In genomic region chr4:54961357-54961975, GRCh38 we compare ENCODE assay signal across 8 cellular contexts.
DNase-seq lines count a peak whose midpoint lies in the region; ATAC-seq and TF ChIP-seq lines count a peak whose summit lies in the region.

No MANE protein-coding gene starts in this region.

- CTCF ChIA-PET in CD4-positive, alpha-beta T cell (lab: Charles Lee): interaction anchor here (1.2 to 1.4 kb wide), 2 partner anchors 9 to 19 kb away, joined by 4 to 5 read pairs; no protein-coding TSS in a partner anchor

- no peak overlapping the region for H3K27ac Mint-ChIP-seq in CD4-positive, alpha-beta T cell

- intact Hi-C loops in CD4-positive, alpha-beta T cell (cut with DNase I, micrococcal nuclease): loop anchor here (1.0 to 5.0 kb wide), 6 partner anchors 19 to 639 kb away; no protein-coding TSS in a partner anchor
- intact Hi-C loops in lower lobe of right lung (cut with DNase I) (no loop called here), vagina (cut with DNase I) (loop anchor here (10.0 kb wide), 1 partner anchor 637 kb away; no protein-coding TSS in a partner anchor)

- ATAC-seq in CD4-positive, alpha-beta T cell (ENCODE audit: poor library complexity): peak; percentile 45
- ATAC-seq in GM21723 (IDR thresholded peaks at IDR 0.05; ENCODE audit: unreplicated experiment) (peak; percentile 60), lower lobe of right lung (peak in 1 of 2 donors; percentile 34), GM18909 (IDR thresholded peaks at IDR 0.05; ENCODE audit: poor library complexity, unreplicated experiment) (no peak), GM21515 (IDR thresholded peaks at IDR 0.05; ENCODE audit: unreplicated experiment) (no peak)

- no peaks in the 10 kb centered on the region for H3K9me3 ChIP-seq in CD4-positive, alpha-beta T cell (ENCODE audit: control insufficient read depth, low read length)
- no peaks in the 10 kb centered on the region for H3K9me3 ChIP-seq in lower lobe of right lung
- H3K9me3 ChIP-seq in vagina: no peaks in the 10 kb centered on the region

- no peak for DNase-seq in CD4-positive, alpha-beta T cell
- DNase-seq in NCI-H526 treated with DMSO at 0.1 percent for 48 hours (lab: John Stamatoyannopoulos, UW): peak; percentile 31
- DNase-seq in T47D (ENCODE audit: low read depth in 1 of 2, low spot score in 1 of 2): peak; percentile 11 to 30
- DNase-seq in lower lobe of right lung: no peak
- DNase-seq in vagina (ENCODE audit: extremely low spot score in 2 of 2): no peak

- H3K4me3 Mint-ChIP-seq in CD4-positive, alpha-beta T cell: no peak overlapping the region

- no peaks in the 10 kb centered on the region for H3K36me3 Mint-ChIP-seq in CD4-positive, alpha-beta T cell (ENCODE audit: low read depth)

- in situ Hi-C loops in T47D (cut with HindIII; ENCODE audit: low pct_unique_long_range_greater_than_20kb, low sequenced_read_pairs): no loop called here

- peak; percentile 55 for TF ChIP-seq CTCF in CD4-positive, alpha-beta T cell (IDR thresholded peaks at IDR 0.05)
- TF ChIP-seq CTCF in lower lobe of right lung (IDR thresholded peaks at IDR 0.05) (peak; percentile 56), vagina (IDR thresholded peaks at IDR 0.05) (peak in 1 of 3 experiments; percentile 43)

- H3K4me3 ChIP-seq in lower lobe of right lung: no peak overlapping the region
- no peak overlapping the region for H3K4me3 ChIP-seq in vagina

- no peak overlapping the region for H3K27ac ChIP-seq in CD4-positive, alpha-beta T cell (ENCODE audit: low read depth, low read length)
- H3K27ac ChIP-seq in lower lobe of right lung (no peak overlapping the region), vagina (no peak overlapping the region)

- peaks cover 22% of the 10 kb centered on the region for H3K4me1 Mint-ChIP-seq in CD4-positive, alpha-beta T cell (ENCODE audit: low read depth)

- H3K9me3 Mint-ChIP-seq in CD4-positive, alpha-beta T cell: no peaks in the 10 kb centered on the region

- H3K27me3 ChIP-seq in CD4-positive, alpha-beta T cell (ENCODE audit: control insufficient read depth, insufficient read depth, low read length): no peaks in the 10 kb centered on the region
- no peaks in the 10 kb centered on the region for H3K27me3 ChIP-seq in lower lobe of right lung (ENCODE audit: low read depth)
- no peaks in the 10 kb centered on the region for H3K27me3 ChIP-seq in vagina

- H3K36me3 ChIP-seq in lower lobe of right lung (no peaks in the 10 kb centered on the region), vagina (no peaks in the 10 kb centered on the region)

- POLR2A ChIA-PET in CD4-positive, alpha-beta T cell (lab: Charles Lee): interaction anchor here (0.9 to 2.0 kb wide), 4 partner anchors 10 to 278 kb away, joined by 3 to 14 read pairs (median 4); no protein-coding TSS in a partner anchor

- peaks cover 6% of the 10 kb centered on the region for H3K27me3 Mint-ChIP-seq in CD4-positive, alpha-beta T cell

- no peak for TF ChIP-seq POLR2A in vagina (IDR thresholded peaks at IDR 0.05)

- H3K4me1 ChIP-seq in lower lobe of right lung (no peaks in the 10 kb centered on the region), vagina (no peaks in the 10 kb centered on the region)

Comparison
In these comparisons a context has a peak if more than half of its experiments do, and no peak if none do; other contexts are left out.
1. ATAC-seq: peak in CD4-positive, alpha-beta T cell (single experiment) and GM21723 (single experiment); none in GM18909 (single experiment) and GM21515 (single experiment).
2. DNase-seq: peak in NCI-H526 treated with DMSO at 0.1 percent for 48 hours (single experiment) and T47D (2 of 2); none in CD4-positive, alpha-beta T cell (0 of 10), lower lobe of right lung (single experiment) and vagina (0 of 2).